23 cellular contexts compared by ENCODE assay signal in the genomic region with DNA sequence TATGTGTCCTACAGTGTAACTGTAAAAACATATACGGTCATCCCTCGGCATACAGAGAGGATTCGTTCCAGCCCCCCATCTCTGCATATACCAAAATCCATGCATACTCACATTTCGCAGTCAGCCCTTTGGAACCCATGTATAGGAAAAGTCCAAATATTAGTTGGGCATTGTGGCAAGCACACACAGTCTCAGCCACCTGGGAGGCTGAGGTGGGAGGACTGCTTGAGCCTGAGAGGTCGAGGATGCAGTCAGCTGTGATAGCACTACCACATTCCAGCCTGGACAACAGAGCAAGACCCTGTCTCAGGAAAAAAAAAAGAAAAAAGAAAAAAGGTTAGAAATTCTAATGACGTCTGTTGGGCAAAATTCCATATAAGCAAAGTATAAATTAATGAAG.
"Had no signal": no experiment of that assay in that cellular context is flagged by ENCODE, and none has a peak within 500 bp of the region (broad histone marks: within the 10 kb centered on the region; RNA-seq: fewer than 3 reads in every experiment).

No MANE protein-coding gene starts in this region.

- H3K36me3 Mint-ChIP-seq: activated naive CD4-positive, alpha-beta T cell treated with anti-CD3 and anti-CD28 coated beads, Interleukin-2, amount 10 ng/mL, durations not matched to agents 7 days and 5 days had no signal

- H3K27me3 Mint-ChIP-seq: activated CD4-positive, alpha-beta T cell treated with anti-CD3 and anti-CD28 coated beads for 36 hours; activated naive CD8-positive, alpha-beta T cell treated with anti-CD3 and anti-CD28 coated beads for 36 hours had no signal

- H3K4me3 Mint-ChIP-seq: activated CD4-positive, alpha-beta T cell treated with anti-CD3 and anti-CD28 coated beads for 36 hours; activated CD8-positive, alpha-beta T cell treated with anti-CD3 and anti-CD28 coated beads, Interleukin-2, amount 10 ng/mL, durations not matched to agents 7 days and 5 days; activated naive CD4-positive, alpha-beta T cell treated with anti-CD3 and anti-CD28 coated beads, Interleukin-2, amount 10 ng/mL, durations not matched to agents 7 days and 5 days; activated naive CD8-positive, alpha-beta T cell treated with anti-CD3 and anti-CD28 coated beads for 36 hours had no signal

- H3K27ac Mint-ChIP-seq: activated CD4-positive, alpha-beta T cell treated with anti-CD3 and anti-CD28 coated beads for 36 hours; activated CD8-positive, alpha-beta T cell treated with anti-CD3 and anti-CD28 coated beads, Interleukin-2, amount 10 ng/mL, durations not matched to agents 7 days and 5 days; activated naive CD4-positive, alpha-beta T cell treated with anti-CD3 and anti-CD28 coated beads, Interleukin-2, amount 10 ng/mL, durations not matched to agents 7 days and 5 days; activated naive CD8-positive, alpha-beta T cell treated with anti-CD3 and anti-CD28 coated beads for 36 hours had no signal

- H3K9me3 Mint-ChIP-seq: activated naive CD4-positive, alpha-beta T cell treated with anti-CD3 and anti-CD28 coated beads, Interleukin-2, amount 10 ng/mL, durations not matched to agents 7 days and 5 days had no signal

- ATAC-seq: activated CD4-positive, alpha-beta T cell treated with anti-CD3 and anti-CD28 coated beads for 36 hours; activated CD8-positive, alpha-beta T cell treated with anti-CD3 and anti-CD28 coated beads, Interleukin-2, amount 10 ng/mL, durations not matched to agents 7 days and 5 days had no signal

- DNase-seq: activated CD4-positive, alpha-beta T cell treated with anti-CD3 and anti-CD28 coated beads for 36 hours; activated CD8-positive, alpha-beta memory T cell treated with anti-CD3 and anti-CD28 coated beads, Interleukin-2, amount 50 U/mL, for 48 hours; activated CD8-positive, alpha-beta T cell treated with anti-CD3 and anti-CD28 coated beads, Interleukin-2, amount 10 ng/mL, durations not matched to agents 7 days and 5 days; activated gamma-delta T cell treated with Interleukin-2 at 50 U/mL for 16 hours; activated naive CD4-positive, alpha-beta T cell treated with anti-CD3 and anti-CD28 coated beads, Interleukin-2, amount 10 ng/mL, durations not matched to agents 7 days and 5 days; activated naive CD8-positive, alpha-beta T cell treated with anti-CD3 and anti-CD28 coated beads for 36 hours; activated T-cell treated with anti-CD3 and anti-CD28 coated beads, Interleukin-2, amount 50 U/mL, for 1 hour; brain microvascular endothelial cell; cerebellar nuclear complex; Karpas-422; MM.1S; NCI-H1105; NCI-H1436; NCI-H1694 treated with DMSO at 0.1 percent for 48 hours; NCI-H2029 treated with DMSO at 0.1 percent for 48 hours; NCI-H510A treated with DMSO at 0.1 percent for 48 hours; NCI-H69; NK-92 treated with Interleukin-12 subunit alpha and Interleukin-12 subunit beta, amount 100 ng/mL, for 24 hours; Peyer's patch; Right ventricle myocardium superior; SJCRH30; SK-N-SH; WERI-Rb-1 had no signal
